Comparison of ENCODE assay signal across 1 cellular context in the genomic region with DNA sequence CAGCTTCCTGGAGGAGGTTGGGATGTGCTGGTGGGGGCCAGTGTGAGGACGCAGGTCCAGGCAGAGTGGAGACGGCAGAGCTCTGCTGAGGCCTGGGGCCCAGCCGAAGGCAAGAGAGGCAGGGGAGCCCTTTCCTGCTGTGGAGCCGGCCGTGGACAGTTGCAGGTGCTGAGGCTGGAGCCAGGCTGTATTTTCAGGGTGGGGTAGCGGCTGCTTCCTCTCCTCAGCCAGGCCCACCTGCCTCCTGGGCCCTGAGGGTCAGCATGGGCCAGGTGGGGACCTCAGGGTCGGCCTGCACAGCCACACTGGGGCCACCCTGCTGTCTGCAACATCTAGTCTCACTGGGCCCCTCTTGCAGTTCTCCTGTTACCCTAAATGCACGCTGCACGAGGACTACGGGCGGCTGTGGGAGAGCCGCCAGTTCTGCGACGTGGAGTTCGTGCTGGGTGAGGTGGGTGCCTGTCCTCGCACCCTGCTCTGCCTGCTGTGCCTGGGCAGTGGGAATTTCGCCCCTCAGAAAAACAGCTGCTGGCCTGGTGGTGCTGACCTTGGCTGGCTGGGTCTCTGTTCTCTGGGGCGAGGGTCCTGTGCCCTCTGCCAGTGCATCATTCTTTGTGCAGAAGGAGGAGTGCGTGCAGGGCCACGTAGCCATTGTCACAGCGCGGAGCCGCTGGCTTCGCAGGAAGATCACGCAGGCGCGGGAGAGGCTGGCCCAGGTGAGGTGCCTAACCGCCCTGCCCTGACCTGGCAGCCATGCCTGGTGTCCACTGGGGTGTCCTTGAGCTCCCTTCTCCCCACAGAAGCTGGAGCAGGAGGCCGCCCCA.
TF ChIP-seq lines count a peak whose summit lies in the region.

No MANE protein-coding gene starts in this region.

TF ChIP-seq in HepG2, 621 proteins besides CTCF, POLR2A, EP300 and RAD21:
- TF ChIP-seq AGO2 (optimal IDR thresholded peaks at IDR 0.05; ENCODE audit: low read depth, low read length) (peak; percentile 3), TGIF2 (CRISPR knock-in tag; IDR thresholded peaks at IDR 0.05) (no peak)
